21 cellular contexts compared by ENCODE assay signal in genomic region chr10:118501171-118501570, GRCh38.
A peak's percentile ranks its signal among the peaks of the same experiment; 100 is the strongest.
DNase-seq lines count a peak whose midpoint lies in the region; ATAC-seq and TF ChIP-seq lines count a peak whose summit lies in the region.
"Had no signal": no experiment of that assay in that cellular context is flagged by ENCODE, and none has a peak within 500 bp of the region (broad histone marks: within the 10 kb centered on the region; RNA-seq: fewer than 3 reads in every experiment).

No MANE protein-coding gene starts in this region.

- H3K27me3 ChIP-seq in RWPE2 (ENCODE audit: insufficient read depth, poor library complexity, severe bottlenecking): no peaks in the 10 kb centered on the region
- no peaks in the 10 kb centered on the region for H3K27me3 ChIP-seq in esophagus squamous epithelium
- H3K27me3 ChIP-seq in suprapubic skin: no peaks in the 10 kb centered on the region
- H3K27me3 ChIP-seq: ascending aorta, uterus had no signal

- ATAC-seq in RWPE2 (ENCODE audit: low read depth) (peak; percentile 35), GM21367 (IDR thresholded peaks at IDR 0.05; ENCODE audit: unreplicated experiment) (no peak), GM18861 (IDR thresholded peaks at IDR 0.05; ENCODE audit: unreplicated experiment) (no peak)
- ATAC-seq: activated naive CD4-positive, alpha-beta T cell treated with anti-CD3 and anti-CD28 coated beads, Interleukin-2, amount 50 U/mL, for 72 hours; activated T-cell treated with anti-CD3 and anti-CD28 coated beads, Interleukin-2, amount 50 U/mL, for 72 hours; GM12878; sciatic nerve had no signal

- H3K4me3 ChIP-seq in RWPE2 (ENCODE audit: severe bottlenecking) (no peak overlapping the region), esophagus squamous epithelium (no peak overlapping the region), suprapubic skin (no peak overlapping the region)
- H3K4me3 ChIP-seq: ascending aorta, GM12878, SJSA1, uterus had no signal

- H3K9me3 ChIP-seq in RWPE2 (ENCODE audit: severe bottlenecking): no peaks in the 10 kb centered on the region
- H3K9me3 ChIP-seq in esophagus squamous epithelium: no peaks in the 10 kb centered on the region
- H3K9me3 ChIP-seq in suprapubic skin: no peaks in the 10 kb centered on the region
- H3K9me3 ChIP-seq: ascending aorta, SJSA1, uterus had no signal

- TF ChIP-seq CTCF in RWPE2 (IDR thresholded peaks at IDR 0.05; ENCODE audit: poor library complexity, severe bottlenecking) (no peak), esophagus squamous epithelium (IDR thresholded peaks at IDR 0.05) (no peak), suprapubic skin (IDR thresholded peaks at IDR 0.05) (no peak)

- DNase-seq in GM04504 (ENCODE audit: low read depth) (peak; percentile 22), RWPE2 (ENCODE audit: low spot score) (no peak), esophagus squamous epithelium (lab: John Stamatoyannopoulos, UW) (no peak), suprapubic skin (ENCODE audit: low spot score in 2 of 2) (no peak)
- no peak for DNase-seq in activated effector memory CD4-positive, alpha-beta T cell treated with Interleukin-2 at 50 U/mL for 16 hours
- DNase-seq: activated CD4-positive, alpha-beta T cell treated with anti-CD3 and anti-CD28 coated beads for 48 hours; activated T-cell treated with anti-CD3 and anti-CD28 coated beads, Interleukin-2, amount 50 U/mL, for 72 hours; effector CD8-positive, alpha-beta T cell; left colon; NCI-H1092 treated with DMSO at 0.1 percent for 48 hours; NCI-H2029; NCI-H345; posterior cingulate gyrus; uterus had no signal

- H3K36me3 ChIP-seq in RWPE2 (ENCODE audit: low read depth) (no peaks in the 10 kb centered on the region), esophagus squamous epithelium (no peaks in the 10 kb centered on the region), suprapubic skin (no peaks in the 10 kb centered on the region)
- H3K36me3 ChIP-seq: ascending aorta, SJSA1, uterus had no signal

- intact Hi-C loops in esophagus squamous epithelium (cut with DNase I): no loop called here

- TF ChIP-seq POLR2A in esophagus squamous epithelium (IDR thresholded peaks at IDR 0.05) (no peak), suprapubic skin (IDR thresholded peaks at IDR 0.05) (no peak)

- H3K27ac ChIP-seq in RWPE2 (ENCODE audit: poor library complexity, severe bottlenecking) (peak overlapping the region; percentile 98), esophagus squamous epithelium (peak overlapping the region; percentile 53 to 84 (median 60)), suprapubic skin (peak overlapping the region; percentile 71)
- H3K27ac ChIP-seq: ascending aorta, SJSA1, uterus had no signal

- WGBS in esophagus squamous epithelium, 2 donors: 42 to 58% methylated on average over 6 of the region's 6 CpGs
- WGBS in suprapubic skin: 71% methylated on average over 6 of the region's 6 CpGs

- peaks cover 49% of the 10 kb centered on the region for H3K4me1 ChIP-seq in RWPE2 (ENCODE audit: insufficient read depth, poor library complexity, severe bottlenecking)
- peaks cover 0 to 43% (median 18%) of the 10 kb centered on the region in 3 donors for H3K4me1 ChIP-seq in esophagus squamous epithelium
- peaks cover 32% of the 10 kb centered on the region for H3K4me1 ChIP-seq in suprapubic skin
- H3K4me1 ChIP-seq: ascending aorta, uterus had no signal

- TF ChIP-seq EP300 in suprapubic skin (IDR thresholded peaks at IDR 0.05): no peak
